ENCODE assay signal across 8 cellular contexts in the genomic region with DNA sequence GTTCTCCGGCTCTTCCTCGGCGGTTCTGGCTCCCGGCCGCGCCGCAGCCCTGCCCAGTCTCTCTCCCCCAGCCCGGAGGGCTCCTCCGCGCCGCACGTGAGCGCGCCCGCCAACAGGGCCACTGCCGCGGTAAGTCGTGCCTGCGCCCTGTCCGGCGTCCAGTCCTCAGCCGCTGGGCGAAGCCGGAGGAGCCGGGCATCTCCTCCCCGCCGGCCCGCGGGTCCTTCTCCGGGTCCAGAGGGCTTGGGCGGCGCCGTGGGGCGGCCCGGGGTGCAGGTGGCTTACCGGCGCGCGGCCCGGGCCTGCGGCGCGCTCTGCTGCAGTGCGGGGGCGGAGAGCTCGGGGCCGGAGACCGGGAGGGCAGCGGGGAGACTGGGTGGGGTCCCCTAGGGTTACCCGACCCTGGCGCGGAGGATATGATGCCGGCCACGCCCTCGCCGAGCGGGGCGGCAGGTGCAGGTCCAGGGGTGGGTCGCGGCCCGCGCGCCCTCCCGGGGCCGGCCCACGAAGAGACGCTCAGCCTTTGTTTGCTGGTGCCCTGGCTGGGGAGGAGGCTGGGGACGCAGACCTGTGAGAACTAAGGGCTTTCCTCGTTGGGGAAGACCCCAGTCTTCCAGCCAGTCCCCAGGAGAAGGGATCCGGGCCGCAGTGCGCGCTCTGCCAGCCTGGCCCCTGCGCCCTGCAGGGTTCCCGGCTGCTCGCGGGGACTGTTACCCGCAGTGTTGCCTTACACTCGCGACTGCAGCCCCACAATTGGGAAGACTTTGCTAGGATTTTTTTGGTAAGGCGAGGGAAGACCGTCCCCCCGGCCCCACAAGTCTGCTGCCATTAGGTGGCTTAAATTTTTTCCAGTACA. TPM values are rescaled to one million over a fixed set of nuclear protein-coding genes. Genes with fewer than 3 reads are reported as not detected.
DNase-seq lines count a peak whose midpoint lies in the region; ATAC-seq and TF ChIP-seq lines count a peak whose summit lies in the region.

A gene with protein sequence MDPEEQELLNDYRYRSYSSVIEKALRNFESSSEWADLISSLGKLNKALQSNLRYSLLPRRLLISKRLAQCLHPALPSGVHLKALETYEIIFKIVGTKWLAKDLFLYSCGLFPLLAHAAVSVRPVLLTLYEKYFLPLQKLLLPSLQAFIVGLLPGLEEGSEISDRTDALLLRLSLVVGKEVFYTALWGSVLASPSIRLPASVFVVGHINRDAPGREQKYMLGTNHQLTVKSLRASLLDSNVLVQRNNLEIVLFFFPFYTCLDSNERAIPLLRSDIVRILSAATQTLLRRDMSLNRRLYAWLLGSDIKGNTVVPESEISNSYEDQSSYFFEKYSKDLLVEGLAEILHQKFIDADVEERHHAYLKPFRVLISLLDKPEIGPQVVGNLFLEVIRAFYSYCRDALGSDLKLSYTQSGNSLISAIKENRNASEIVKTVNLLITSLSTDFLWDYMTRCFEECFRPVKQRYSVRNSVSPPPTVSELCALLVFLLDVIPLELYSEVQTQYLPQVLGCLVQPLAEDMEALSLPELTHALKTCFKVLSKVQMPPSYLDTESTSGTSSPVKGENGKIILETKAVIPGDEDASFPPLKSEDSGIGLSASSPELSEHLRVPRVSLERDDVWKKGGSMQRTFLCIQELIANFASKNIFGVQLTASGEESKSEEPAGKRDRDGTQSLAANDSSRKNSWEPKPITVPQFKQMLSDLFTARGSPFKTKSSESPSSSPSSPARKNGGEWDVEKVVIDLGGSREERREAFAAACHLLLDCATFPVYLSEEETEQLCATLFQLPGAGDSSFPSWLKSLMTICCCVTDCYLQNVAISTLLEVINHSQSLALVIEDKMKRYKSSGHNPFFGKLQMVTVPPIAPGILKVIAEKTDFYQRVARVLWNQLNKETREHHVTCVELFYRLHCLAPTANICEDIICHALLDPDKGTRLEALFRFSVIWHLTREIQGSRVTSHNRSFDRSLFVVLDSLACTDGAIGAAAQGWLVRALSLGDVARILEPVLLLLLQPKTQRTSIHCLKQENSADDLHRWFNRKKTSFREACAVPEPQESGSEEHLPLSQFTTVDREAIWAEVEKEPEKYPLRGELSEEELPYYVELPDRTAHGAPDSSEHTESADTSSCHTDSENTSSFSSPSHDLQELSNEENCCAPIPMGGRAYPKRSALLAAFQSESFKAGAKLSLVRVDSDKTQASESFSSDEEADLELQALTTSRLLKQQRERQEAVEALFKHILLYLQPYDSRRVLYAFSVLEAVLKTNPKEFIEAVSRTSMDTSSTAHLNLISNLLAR (N-terminal part only) (plus strand): TSS at position 10 of the 856 bp plus-strand sequence. CDS start 7,910 bp downstream, outside the sequence.

- H4K20me1 ChIP-seq in DND-41 (ENCODE audit: insufficient read depth, low read length): no peaks in the 10 kb centered on the region

- ATAC-seq in DND-41 (ENCODE audit: insufficient read depth, low read depth): peak; percentile 22
- peak; percentile 19 for ATAC-seq in GM21367 (IDR thresholded peaks at IDR 0.05; ENCODE audit: unreplicated experiment)

- H3K4me3 ChIP-seq in DND-41 (ENCODE audit: low read depth in 1 of 2, low read length in 2 of 2): peak within 1 kb of the TSS; percentile 93 to 98; a peak in 3 of 4 replicates
- peak within 1 kb of the TSS; percentile 100 for H3K4me3 ChIP-seq in suprapubic skin

- H3K9me3 Mint-ChIP-seq in mesothelial cell of epicardium: peaks cover 5% of the 10 kb centered on the region

- H3K27me3 Mint-ChIP-seq in mesothelial cell of epicardium (ENCODE audit: low read depth): peaks cover 8% of the 10 kb centered on the region

- no peaks in the 10 kb centered on the region for H3K27me3 ChIP-seq in DND-41 (ENCODE audit: insufficient read depth, low read length, poor library complexity)
- no peaks in the 10 kb centered on the region for H3K27me3 ChIP-seq in suprapubic skin

- WGBS in suprapubic skin: 9% methylated on average over 6 of the region's 83 CpGs

- H3K9me3 ChIP-seq in DND-41 (ENCODE audit: insufficient read depth, low read length, severe bottlenecking) (no peaks in the 10 kb centered on the region), suprapubic skin (no peaks in the 10 kb centered on the region)

- DNase-seq in DND-41 (peak; percentile 43), HPDE6-E6E7 (ENCODE audit: extremely low spot score) (peak; percentile 15), T-helper 9 cell (peak; percentile 23), mesothelial cell of epicardium (ENCODE audit: low spot score in 2 of 2, unreplicated experiment in 2 of 2) (no peak), suprapubic skin (ENCODE audit: low spot score in 2 of 2) (peak; percentile 79 to 82), OCI-M2 (lab: John Stamatoyannopoulos, UW; ENCODE audit: unreplicated experiment) (no peak)
- peak; percentile 31 for DNase-seq in effector CD8-positive, alpha-beta T cell (lab: John Stamatoyannopoulos, UW)

- no peak for TF ChIP-seq CTCF in DND-41 (IDR thresholded peaks at IDR 0.05; ENCODE audit: borderline replicate concordance, extremely low read depth, low read length, poor library complexity, severe bottlenecking)
- TF ChIP-seq CTCF in mesothelial cell of epicardium (IDR thresholded peaks at IDR 0.05; ENCODE audit: unreplicated experiment): no peak
- TF ChIP-seq CTCF in suprapubic skin (IDR thresholded peaks at IDR 0.05): no peak

- peak within 1 kb of the TSS; percentile 78 for H3K4me3 Mint-ChIP-seq in mesothelial cell of epicardium

- peaks cover 8% of the 10 kb centered on the region for H3K79me2 ChIP-seq in DND-41 (ENCODE audit: insufficient read depth, low read length)

- H3K36me3 Mint-ChIP-seq in mesothelial cell of epicardium: no peaks in the 10 kb centered on the region

- TF ChIP-seq POLR2A in suprapubic skin (IDR thresholded peaks at IDR 0.05): peak in 1 of 2 donors; percentile 54

- peak within 1 kb of the TSS; percentile 98 for H2AFZ ChIP-seq in DND-41 (ENCODE audit: low read depth, low read length)

- H3K9ac ChIP-seq in DND-41 (ENCODE audit: low read depth, low read length): peak within 1 kb of the TSS; percentile 96

- H3K27ac ChIP-seq in DND-41 (ENCODE audit: low read length) (peak within 1 kb of the TSS; percentile 73), suprapubic skin (peak within 1 kb of the TSS; percentile 94)

- H3K4me2 ChIP-seq in DND-41 (ENCODE audit: insufficient read depth, low read length): peak within 1 kb of the TSS; percentile 97

- H3K27ac Mint-ChIP-seq in mesothelial cell of epicardium: peak within 1 kb of the TSS; percentile 21

- H3K36me3 ChIP-seq in DND-41 (ENCODE audit: insufficient read depth, low read length) (no peaks in the 10 kb centered on the region; the same call in 1 of the 2 replicates), suprapubic skin (no peaks in the 10 kb centered on the region)

- H3K4me1 Mint-ChIP-seq in mesothelial cell of epicardium: peaks cover 9% of the 10 kb centered on the region

- H3K4me1 ChIP-seq in DND-41 (ENCODE audit: insufficient read depth, low read length): peaks cover 20% of the 10 kb centered on the region
- peaks cover 23% of the 10 kb centered on the region for H3K4me1 ChIP-seq in suprapubic skin

- no peak for TF ChIP-seq EP300 in suprapubic skin (IDR thresholded peaks at IDR 0.05)

RNA-seq across cellular contexts. Expression of the gene that starts here (rescaled TPM):
- 12.3 to 14.8 TPM (median 13.0 TPM) in 3 replicates for total RNA-seq in mesothelial cell of epicardium
- total RNA-seq in suprapubic skin: 10 to 100 TPM; 23.8 to 49.6 (median 34.8) TPM

Comparison
In these comparisons a context has a peak if more than half of its experiments do, and no peak if none do; other contexts are left out.
1. DNase-seq: peak in DND-41 (single experiment), HPDE6-E6E7 (single experiment), T-helper 9 cell (single experiment), effector CD8-positive, alpha-beta T cell (single experiment) and suprapubic skin (2 of 2); none in mesothelial cell of epicardium (0 of 2) and OCI-M2 (single experiment).